13 cellular contexts compared by ENCODE assay signal in the genomic region with DNA sequence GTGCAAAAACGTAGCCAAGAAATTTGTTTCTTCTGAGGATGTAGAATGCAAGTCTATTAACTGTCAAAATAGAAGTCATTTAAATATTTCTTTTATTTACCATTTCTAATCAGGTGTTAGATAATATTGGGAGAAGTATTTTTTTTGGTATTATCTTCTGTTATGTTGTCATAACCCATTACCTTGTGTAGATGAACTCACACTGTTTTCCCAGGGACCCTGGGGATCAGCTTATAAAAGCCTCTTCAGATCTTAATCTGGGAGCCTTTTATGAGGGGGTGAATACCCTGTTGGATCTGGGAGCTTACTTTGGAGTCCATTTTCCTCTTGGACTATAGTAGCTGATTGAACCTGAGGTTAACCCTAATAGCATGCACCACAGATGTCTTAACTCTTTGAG.
DNase-seq lines count a peak whose midpoint lies in the region; ATAC-seq and TF ChIP-seq lines count a peak whose summit lies in the region.
"Had no signal": no experiment of that assay in that cellular context is flagged by ENCODE, and none has a peak within 500 bp of the region (broad histone marks: within the 10 kb centered on the region; RNA-seq: fewer than 3 reads in every experiment).

No MANE protein-coding gene starts in this region.

- ATAC-seq in GM18867 (IDR thresholded peaks at IDR 0.05; ENCODE audit: unreplicated experiment) = no peak
- ATAC-seq: CD8-positive, alpha-beta T cell had no signal

- H3K36me3 ChIP-seq in HEK293 (ENCODE audit: control insufficient read depth in 2 of 2, insufficient read depth in 1 of 2, low read length in 2 of 2) (no peaks in the 10 kb centered on the region), SJCRH30 (no peaks in the 10 kb centered on the region), neuron (ENCODE audit: insufficient read depth, low read length) (no peaks in the 10 kb centered on the region)
- H3K36me3 ChIP-seq: BE2C had no signal

- H3K27ac ChIP-seq in HEK293 (ENCODE audit: extremely low read depth, low read depth, low read length) (peak overlapping the region; percentile 57), SJCRH30 (peak overlapping the region; percentile 43)
- H3K27ac ChIP-seq: GM23248 had no signal

- no peak overlapping the region for H3K4me3 ChIP-seq in HEK293 (ENCODE audit: low read depth, low read length)
- no peak overlapping the region for H3K4me3 ChIP-seq in SJCRH30
- H3K4me3 ChIP-seq in neuron (ENCODE audit: low read length) = no peak overlapping the region
- H3K4me3 ChIP-seq: GM23248 had no signal

- POLR2A ChIA-PET in HEK293 (lab: Yijun Ruan, JAX) = interaction anchor here (0.6 to 1.4 kb wide), 2 partner anchors 176 to 193 kb away, joined by 3 to 4 read pairs; no protein-coding TSS in a partner anchor

- peak; percentile 15 for DNase-seq in NCI-H128 (lab: John Stamatoyannopoulos, UW; ENCODE audit: unreplicated experiment)
- DNase-seq in SJCRH30 = peak in 1 of 2 experiments; percentile 40
- DNase-seq in activated naive CD4-positive, alpha-beta T cell treated with anti-CD3 and anti-CD28 coated beads, Interleukin-2, amount 50 U/mL, for 16 hours = no peak
- no peak for DNase-seq in T-helper 9 cell
- DNase-seq: BE2C; CD8-positive, alpha-beta T cell; DMS79 treated with DMSO at 0.1 percent for 48 hours; GM23248; NCI-H1694 treated with DMSO at 0.1 percent for 48 hours; SIG-M5 had no signal

- H3K9me3 ChIP-seq in HEK293 (ENCODE audit: control insufficient read depth, insufficient read depth, low read depth, low read length) (no peaks in the 10 kb centered on the region), SJCRH30 (replicated peaks) (no peaks in the 10 kb centered on the region; the same call in 1 of the 2 replicates), neuron (ENCODE audit: low read length) (no peaks in the 10 kb centered on the region)
- H3K9me3 ChIP-seq: BE2C had no signal

- H2AFZ ChIP-seq in neuron (ENCODE audit: low read depth, low read length) = peak overlapping the region; percentile 26
- H2AFZ ChIP-seq: GM23248 had no signal

- TF ChIP-seq CTCF in HEK293 (tag by site-specific recombination; IDR thresholded peaks at IDR 0.05) = no peak

- H3K27me3 ChIP-seq in SJCRH30 = no peaks in the 10 kb centered on the region
- no peaks in the 10 kb centered on the region for H3K27me3 ChIP-seq in neuron (ENCODE audit: insufficient read depth, low read length)
- H3K27me3 ChIP-seq: BE2C had no signal

- H3K4me1 ChIP-seq in HEK293 (ENCODE audit: control insufficient read depth, insufficient read depth, low read length) (peaks cover 19% of the 10 kb centered on the region), SJCRH30 (peaks cover 39% of the 10 kb centered on the region), neuron (ENCODE audit: insufficient read depth, low read length) (peaks cover 17% of the 10 kb centered on the region)
- H3K4me1 ChIP-seq: BE2C had no signal

- CTCF ChIA-PET in HEK293 (lab: Yijun Ruan, JAX) = interaction anchor here (0.6 to 1.0 kb wide), 2 partner anchors 10 to 15 kb away, joined by 3 read pairs; no protein-coding TSS in a partner anchor

TF ChIP-seq in HEK293, 187 proteins besides CTCF, POLR2A, EP300 and RAD21:
- TF ChIP-seq MYNN (tag by site-specific recombination; IDR thresholded peaks at IDR 0.05; ENCODE audit: borderline replicate concordance) = peak; percentile 79
- peak; percentile 63; the same call in 1 of the 2 replicates for TF ChIP-seq ZNF626 (tag by site-specific recombination; IDR thresholded peaks at IDR 0.05)
- no peak for TF ChIP-seq ZBTB49 (tag by site-specific recombination; IDR thresholded peaks at IDR 0.05; ENCODE audit: low read depth)
- no peak for TF ChIP-seq YY1 (tag by site-specific recombination; IDR thresholded peaks at IDR 0.05)
- 0 out of 2 replicates have a peak, but pooled peaks have one; percentile 16 for TF ChIP-seq ZSCAN30 (tag by site-specific recombination; IDR thresholded peaks at IDR 0.05)
- peak; percentile 20; the same call in 1 of the 2 replicates for TF ChIP-seq ZNF629 (tag by site-specific recombination; IDR thresholded peaks at IDR 0.05)
- peak; percentile 51; the same call in 1 of the 2 replicates for TF ChIP-seq ZNF18 (tag by site-specific recombination; IDR thresholded peaks at IDR 0.05)
- TF ChIP-seq MZF1 (tag by site-specific recombination; IDR thresholded peaks at IDR 0.05; ENCODE audit: borderline replicate concordance) = peak; percentile 52; the same call in 1 of the 2 replicates
- TF ChIP-seq OSR2 (tag by site-specific recombination; IDR thresholded peaks at IDR 0.05) = peak; percentile 50; the same call in 1 of the 2 replicates
- TF ChIP-seq ZNF792 (tag by site-specific recombination; IDR thresholded peaks at IDR 0.05) = no peak
- TF ChIP-seq, protein P1, sequence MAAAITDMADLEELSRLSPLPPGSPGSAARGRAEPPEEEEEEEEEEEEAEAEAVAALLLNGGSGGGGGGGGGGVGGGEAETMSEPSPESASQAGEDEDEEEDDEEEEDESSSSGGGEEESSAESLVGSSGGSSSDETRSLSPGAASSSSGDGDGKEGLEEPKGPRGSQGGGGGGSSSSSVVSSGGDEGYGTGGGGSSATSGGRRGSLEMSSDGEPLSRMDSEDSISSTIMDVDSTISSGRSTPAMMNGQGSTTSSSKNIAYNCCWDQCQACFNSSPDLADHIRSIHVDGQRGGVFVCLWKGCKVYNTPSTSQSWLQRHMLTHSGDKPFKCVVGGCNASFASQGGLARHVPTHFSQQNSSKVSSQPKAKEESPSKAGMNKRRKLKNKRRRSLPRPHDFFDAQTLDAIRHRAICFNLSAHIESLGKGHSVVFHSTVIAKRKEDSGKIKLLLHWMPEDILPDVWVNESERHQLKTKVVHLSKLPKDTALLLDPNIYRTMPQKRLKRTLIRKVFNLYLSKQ (tag by site-specific recombination; IDR thresholded peaks at IDR 0.05; ENCODE audit: borderline replicate concordance) = no peak
- 0 out of 2 replicates have a peak, but pooled peaks have one; percentile 46 for TF ChIP-seq ZNF580 (tag by site-specific recombination; IDR thresholded peaks at IDR 0.05)
- TF ChIP-seq GLIS1 (tag by site-specific recombination; IDR thresholded peaks at IDR 0.05) = peak; percentile 27
- TF ChIP-seq IKZF3 (tag by site-specific recombination; IDR thresholded peaks at IDR 0.05) = peak; percentile 56
- peak; percentile 28; the same call in 1 of the 2 replicates for TF ChIP-seq ZNF843 (tag by site-specific recombination; IDR thresholded peaks at IDR 0.05)
